1 cellular context compared by ENCODE assay signal in the genomic region with DNA sequence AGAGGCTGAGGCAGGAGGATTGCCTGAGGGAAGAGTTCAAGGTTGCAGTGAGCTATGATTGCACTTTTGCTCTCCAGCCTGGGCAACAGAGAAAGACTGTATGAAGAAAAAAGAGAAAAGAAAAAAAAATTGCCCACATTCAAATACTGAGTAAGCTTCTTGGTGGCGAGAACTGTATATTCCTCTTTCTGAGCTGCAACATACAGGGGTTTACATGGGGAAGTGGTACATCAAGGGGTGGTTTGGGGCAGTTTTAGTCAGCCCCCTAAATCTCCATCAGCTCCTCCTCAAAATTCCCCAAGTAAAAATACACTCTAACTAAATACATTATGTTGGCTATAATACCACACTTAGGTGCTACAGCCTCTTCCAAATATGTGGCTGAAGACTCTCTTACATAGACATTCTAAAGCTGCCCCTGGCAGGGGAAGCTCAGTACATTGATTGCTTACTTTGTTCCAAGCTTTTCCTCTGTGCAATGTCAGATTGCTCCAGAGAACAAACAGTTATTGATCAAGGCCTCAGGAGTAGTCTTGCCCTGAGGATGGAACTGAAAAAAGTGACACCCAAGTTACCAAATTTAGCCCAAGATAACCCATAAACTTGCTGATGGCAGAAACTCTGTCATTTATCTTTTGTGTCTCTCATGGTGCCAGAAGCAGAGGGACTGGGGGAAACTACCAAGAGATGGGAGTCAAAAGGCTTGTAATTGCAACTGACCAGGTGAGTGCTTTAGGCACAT.
TF ChIP-seq lines count a peak whose summit lies in the region.

No MANE protein-coding gene starts in this region.

TF ChIP-seq in GM23338, 12 proteins besides CTCF, POLR2A, EP300 and RAD21 (continued from another document):
- TF ChIP-seq, protein P1, sequence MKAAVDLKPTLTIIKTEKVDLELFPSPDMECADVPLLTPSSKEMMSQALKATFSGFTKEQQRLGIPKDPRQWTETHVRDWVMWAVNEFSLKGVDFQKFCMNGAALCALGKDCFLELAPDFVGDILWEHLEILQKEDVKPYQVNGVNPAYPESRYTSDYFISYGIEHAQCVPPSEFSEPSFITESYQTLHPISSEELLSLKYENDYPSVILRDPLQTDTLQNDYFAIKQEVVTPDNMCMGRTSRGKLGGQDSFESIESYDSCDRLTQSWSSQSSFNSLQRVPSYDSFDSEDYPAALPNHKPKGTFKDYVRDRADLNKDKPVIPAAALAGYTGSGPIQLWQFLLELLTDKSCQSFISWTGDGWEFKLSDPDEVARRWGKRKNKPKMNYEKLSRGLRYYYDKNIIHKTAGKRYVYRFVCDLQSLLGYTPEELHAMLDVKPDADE (IDR thresholded peaks at IDR 0.05), result no peak
- TF ChIP-seq, protein P2, sequence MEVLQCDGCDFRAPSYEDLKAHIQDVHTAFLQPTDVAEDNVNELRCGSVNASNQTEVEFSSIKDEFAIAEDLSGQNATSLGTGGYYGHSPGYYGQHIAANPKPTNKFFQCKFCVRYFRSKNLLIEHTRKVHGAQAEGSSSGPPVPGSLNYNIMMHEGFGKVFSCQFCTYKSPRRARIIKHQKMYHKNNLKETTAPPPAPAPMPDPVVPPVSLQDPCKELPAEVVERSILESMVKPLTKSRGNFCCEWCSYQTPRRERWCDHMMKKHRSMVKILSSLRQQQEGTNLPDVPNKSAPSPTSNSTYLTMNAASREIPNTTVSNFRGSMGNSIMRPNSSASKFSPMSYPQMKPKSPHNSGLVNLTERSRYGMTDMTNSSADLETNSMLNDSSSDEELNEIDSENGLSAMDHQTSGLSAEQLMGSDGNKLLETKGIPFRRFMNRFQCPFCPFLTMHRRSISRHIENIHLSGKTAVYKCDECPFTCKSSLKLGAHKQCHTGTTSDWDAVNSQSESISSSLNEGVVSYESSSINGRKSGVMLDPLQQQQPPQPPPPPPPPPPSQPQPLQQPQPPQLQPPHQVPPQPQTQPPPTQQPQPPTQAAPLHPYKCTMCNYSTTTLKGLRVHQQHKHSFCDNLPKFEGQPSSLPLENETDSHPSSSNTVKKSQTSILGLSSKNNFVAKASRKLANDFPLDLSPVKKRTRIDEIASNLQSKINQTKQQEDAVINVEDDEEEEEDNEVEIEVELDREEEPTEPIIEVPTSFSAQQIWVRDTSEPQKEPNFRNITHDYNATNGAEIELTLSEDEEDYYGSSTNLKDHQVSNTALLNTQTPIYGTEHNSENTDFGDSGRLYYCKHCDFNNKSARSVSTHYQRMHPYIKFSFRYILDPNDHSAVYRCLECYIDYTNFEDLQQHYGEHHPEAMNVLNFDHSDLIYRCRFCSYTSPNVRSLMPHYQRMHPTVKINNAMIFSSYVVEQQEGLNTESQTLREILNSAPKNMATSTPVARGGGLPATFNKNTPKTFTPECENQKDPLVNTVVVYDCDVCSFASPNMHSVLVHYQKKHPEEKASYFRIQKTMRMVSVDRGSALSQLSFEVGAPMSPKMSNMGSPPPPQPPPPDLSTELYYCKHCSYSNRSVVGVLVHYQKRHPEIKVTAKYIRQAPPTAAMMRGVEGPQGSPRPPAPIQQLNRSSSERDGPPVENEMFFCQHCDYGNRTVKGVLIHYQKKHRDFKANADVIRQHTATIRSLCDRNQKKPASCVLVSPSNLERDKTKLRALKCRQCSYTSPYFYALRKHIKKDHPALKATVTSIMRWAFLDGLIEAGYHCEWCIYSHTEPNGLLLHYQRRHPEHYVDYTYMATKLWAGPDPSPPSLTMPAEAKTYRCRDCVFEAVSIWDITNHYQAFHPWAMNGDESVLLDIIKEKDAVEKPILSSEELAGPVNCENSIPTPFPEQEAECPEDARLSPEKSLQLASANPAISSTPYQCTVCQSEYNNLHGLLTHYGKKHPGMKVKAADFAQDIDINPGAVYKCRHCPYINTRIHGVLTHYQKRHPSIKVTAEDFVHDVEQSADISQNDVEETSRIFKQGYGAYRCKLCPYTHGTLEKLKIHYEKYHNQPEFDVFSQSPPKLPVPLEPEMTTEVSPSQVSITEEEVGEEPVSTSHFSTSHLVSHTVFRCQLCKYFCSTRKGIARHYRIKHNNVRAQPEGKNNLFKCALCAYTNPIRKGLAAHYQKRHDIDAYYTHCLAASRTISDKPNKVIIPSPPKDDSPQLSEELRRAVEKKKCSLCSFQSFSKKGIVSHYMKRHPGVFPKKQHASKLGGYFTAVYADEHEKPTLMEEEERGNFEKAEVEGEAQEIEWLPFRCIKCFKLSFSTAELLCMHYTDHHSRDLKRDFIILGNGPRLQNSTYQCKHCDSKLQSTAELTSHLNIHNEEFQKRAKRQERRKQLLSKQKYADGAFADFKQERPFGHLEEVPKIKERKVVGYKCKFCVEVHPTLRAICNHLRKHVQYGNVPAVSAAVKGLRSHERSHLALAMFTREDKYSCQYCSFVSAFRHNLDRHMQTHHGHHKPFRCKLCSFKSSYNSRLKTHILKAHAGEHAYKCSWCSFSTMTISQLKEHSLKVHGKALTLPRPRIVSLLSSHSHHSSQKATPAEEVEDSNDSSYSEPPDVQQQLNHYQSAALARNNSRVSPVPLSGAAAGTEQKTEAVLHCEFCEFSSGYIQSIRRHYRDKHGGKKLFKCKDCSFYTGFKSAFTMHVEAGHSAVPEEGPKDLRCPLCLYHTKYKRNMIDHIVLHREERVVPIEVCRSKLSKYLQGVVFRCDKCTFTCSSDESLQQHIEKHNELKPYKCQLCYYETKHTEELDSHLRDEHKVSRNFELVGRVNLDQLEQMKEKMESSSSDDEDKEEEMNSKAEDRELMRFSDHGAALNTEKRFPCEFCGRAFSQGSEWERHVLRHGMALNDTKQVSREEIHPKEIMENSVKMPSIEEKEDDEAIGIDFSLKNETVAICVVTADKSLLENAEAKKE (CRISPR knock-in tag; IDR thresholded peaks at IDR 0.05), result no peak
- TF ChIP-seq POLR2AphosphoS5 (IDR thresholded peaks at IDR 0.05; ENCODE audit: low read depth) (no peak), ZNF114 (CRISPR knock-in tag; IDR thresholded peaks at IDR 0.05) (no peak), CREB1 (CRISPR knock-in tag; IDR thresholded peaks at IDR 0.05; ENCODE audit: low read depth) (no peak), STAT1 (IDR thresholded peaks at IDR 0.05; ENCODE audit: unreplicated experiment) (no peak), EZH2 (IDR thresholded peaks at IDR 0.05; ENCODE audit: low read depth, unreplicated experiment) (no peak), EZH2phosphoT487 (IDR thresholded peaks at IDR 0.05; ENCODE audit: unreplicated experiment) (no peak), JUNB (IDR thresholded peaks at IDR 0.05; ENCODE audit: unreplicated experiment) (no peak)
- TF ChIP-seq, protein P3, sequence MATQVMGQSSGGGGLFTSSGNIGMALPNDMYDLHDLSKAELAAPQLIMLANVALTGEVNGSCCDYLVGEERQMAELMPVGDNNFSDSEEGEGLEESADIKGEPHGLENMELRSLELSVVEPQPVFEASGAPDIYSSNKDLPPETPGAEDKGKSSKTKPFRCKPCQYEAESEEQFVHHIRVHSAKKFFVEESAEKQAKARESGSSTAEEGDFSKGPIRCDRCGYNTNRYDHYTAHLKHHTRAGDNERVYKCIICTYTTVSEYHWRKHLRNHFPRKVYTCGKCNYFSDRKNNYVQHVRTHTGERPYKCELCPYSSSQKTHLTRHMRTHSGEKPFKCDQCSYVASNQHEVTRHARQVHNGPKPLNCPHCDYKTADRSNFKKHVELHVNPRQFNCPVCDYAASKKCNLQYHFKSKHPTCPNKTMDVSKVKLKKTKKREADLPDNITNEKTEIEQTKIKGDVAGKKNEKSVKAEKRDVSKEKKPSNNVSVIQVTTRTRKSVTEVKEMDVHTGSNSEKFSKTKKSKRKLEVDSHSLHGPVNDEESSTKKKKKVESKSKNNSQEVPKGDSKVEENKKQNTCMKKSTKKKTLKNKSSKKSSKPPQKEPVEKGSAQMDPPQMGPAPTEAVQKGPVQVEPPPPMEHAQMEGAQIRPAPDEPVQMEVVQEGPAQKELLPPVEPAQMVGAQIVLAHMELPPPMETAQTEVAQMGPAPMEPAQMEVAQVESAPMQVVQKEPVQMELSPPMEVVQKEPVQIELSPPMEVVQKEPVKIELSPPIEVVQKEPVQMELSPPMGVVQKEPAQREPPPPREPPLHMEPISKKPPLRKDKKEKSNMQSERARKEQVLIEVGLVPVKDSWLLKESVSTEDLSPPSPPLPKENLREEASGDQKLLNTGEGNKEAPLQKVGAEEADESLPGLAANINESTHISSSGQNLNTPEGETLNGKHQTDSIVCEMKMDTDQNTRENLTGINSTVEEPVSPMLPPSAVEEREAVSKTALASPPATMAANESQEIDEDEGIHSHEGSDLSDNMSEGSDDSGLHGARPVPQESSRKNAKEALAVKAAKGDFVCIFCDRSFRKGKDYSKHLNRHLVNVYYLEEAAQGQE (IDR thresholded peaks at IDR 0.05; ENCODE audit: unreplicated experiment), result no peak
